Comparison of ENCODE assay signal across 19 cellular contexts in genomic region chr13:49302222-49302621, GRCh38. TPM values are rescaled to one million over a fixed set of nuclear protein-coding genes. Genes with fewer than 3 reads are reported as not detected.
DNase-seq lines count a peak whose midpoint lies in the region; ATAC-seq, FAIRE-seq and TF ChIP-seq lines count a peak whose summit lies in the region.
"Had no signal": no experiment of that assay in that cellular context is flagged by ENCODE, and none has a peak within 500 bp of the region (broad histone marks: within the 10 kb centered on the region; RNA-seq: fewer than 3 reads in every experiment).

No MANE protein-coding gene starts in this region.

- H4K91ac ChIP-seq in H1 (replicated peaks; ENCODE audit: insufficient read length, low read length): no peak overlapping the region

- no peak overlapping the region for H4K5ac ChIP-seq in H1 (ENCODE audit: insufficient read length, low read depth, low read length)

- H3K4me1 Mint-ChIP-seq in activated CD4-positive, alpha-beta T cell treated with anti-CD3 and anti-CD28 coated beads, Interleukin-2, amount 10 ng/mL, durations not matched to agents 7 days and 5 days: peaks cover 17% of the 10 kb centered on the region
- H3K4me1 Mint-ChIP-seq in activated CD4-positive, alpha-beta T cell treated with anti-CD3 and anti-CD28 coated beads for 36 hours: peaks cover 10% of the 10 kb centered on the region

- CTCF ChIA-PET in activated CD4-positive, alpha-beta T cell treated with anti-CD3 and anti-CD28 coated beads, Interleukin-2, amount 10 ng/mL, durations not matched to agents 7 days and 5 days (lab: Charles Lee): interaction anchor here (0.8 kb wide), 1 partner anchor 11 kb away, joined by 5 read pairs; no protein-coding TSS in a partner anchor
- CTCF ChIA-PET in activated CD4-positive, alpha-beta T cell treated with anti-CD3 and anti-CD28 coated beads for 36 hours (lab: Charles Lee): interaction anchor here (0.8 to 2.4 kb wide), 3 partner anchors 11 to 509 kb away, joined by 4 to 6 read pairs (median 4); no protein-coding TSS in a partner anchor
- CTCF ChIA-PET in H1 (lab: Charles Lee; ENCODE audit: partially characterized antibody): interaction anchor here (0.6 to 1.6 kb wide), 11 partner anchors 10 to 305 kb away, joined by 3 to 7 read pairs (median 3); no protein-coding TSS in a partner anchor

- H4K8ac ChIP-seq in H1 (ENCODE audit: extremely low read depth, insufficient read depth, low read length): no peak overlapping the region

- POLR2A ChIA-PET in activated CD4-positive, alpha-beta T cell treated with anti-CD3 and anti-CD28 coated beads, Interleukin-2, amount 10 ng/mL, durations not matched to agents 7 days and 5 days (lab: Charles Lee): no interaction called here
- POLR2A ChIA-PET in activated CD4-positive, alpha-beta T cell treated with anti-CD3 and anti-CD28 coated beads for 36 hours (lab: Charles Lee): no interaction called here
- POLR2A ChIA-PET in H1 (lab: Charles Lee; ENCODE audit: partially characterized antibody): no interaction called here

- no peak overlapping the region for H3K4me3 Mint-ChIP-seq in activated CD4-positive, alpha-beta T cell treated with anti-CD3 and anti-CD28 coated beads, Interleukin-2, amount 10 ng/mL, durations not matched to agents 7 days and 5 days
- no peak overlapping the region for H3K4me3 Mint-ChIP-seq in activated CD4-positive, alpha-beta T cell treated with anti-CD3 and anti-CD28 coated beads for 36 hours

- H2AFZ ChIP-seq in Karpas-422 (ENCODE audit: low read length) (no peak overlapping the region), H1 (ENCODE audit: low read length) (0 out of 2 replicates have a peak overlapping the region, but pooled peaks have one; percentile 42)

- H3K18ac ChIP-seq in H1 (ENCODE audit: extremely low read depth, low read length): no peak overlapping the region

- no peak overlapping the region; the same call in 1 of the 2 replicates for H3K4me3 ChIP-seq in Karpas-422 (ENCODE audit: low read length)
- H3K4me3 ChIP-seq in H1 (ENCODE audit: extremely low read depth in 1 of 4, insufficient read depth in 2 of 4, low read depth in 3 of 4, low read length in 4 of 4): no peak overlapping the region
- H3K4me3 ChIP-seq: body of pancreas had no signal

- H3K4me2 ChIP-seq in Karpas-422 (ENCODE audit: low read depth, low read length, poor library complexity, severe bottlenecking) (peak overlapping the region; percentile 31), H1 (ENCODE audit: insufficient read depth in 1 of 2, low read depth in 2 of 2, low read length in 2 of 2) (no peak overlapping the region)

- H2AK5ac ChIP-seq in H1 (ENCODE audit: low read depth, low read length): no peak overlapping the region

- H3K79me2 ChIP-seq in Karpas-422 (ENCODE audit: low read length) (no peaks in the 10 kb centered on the region), H1 (ENCODE audit: control insufficient read depth in 1 of 2, insufficient read depth in 2 of 2, low read length in 2 of 2) (no peaks in the 10 kb centered on the region)

- H3K4me1 ChIP-seq in Karpas-422 (ENCODE audit: low read length): peaks cover 67% of the 10 kb centered on the region
- peaks cover 0 to 3% (median 0%) of the 10 kb centered on the region in 4 experiments; a peak in 2 of 7 replicates for H3K4me1 ChIP-seq in H1 (replicated peaks in 1 of 4; ENCODE audit: control insufficient read depth in 3 of 4, insufficient read depth in 4 of 4, low read length in 3 of 4)

- intact Hi-C loops in activated CD4-positive, alpha-beta T cell treated with anti-CD3 and anti-CD28 coated beads for 36 hours (cut with DNase I, micrococcal nuclease): loop anchor here in 1 of 2 experiments (5.0 kb wide), 1 partner anchor 140 kb away; the partner anchor contains the start of genes CAB39L and SETDB2
- intact Hi-C loops in head of caudate nucleus (cut with DNase I): loop anchor here (5.0 to 10.0 kb wide), 2 partner anchors 213 to 305 kb away; no protein-coding TSS in a partner anchor

- no peak overlapping the region for H3K4ac ChIP-seq in H1 (replicated peaks; ENCODE audit: insufficient read length, low read depth, low read length)

- no peaks in the 10 kb centered on the region for H3K23me2 ChIP-seq in H1 (ENCODE audit: low read depth, low read length)

- H3K9me3 ChIP-seq in Karpas-422 (ENCODE audit: low read length): no peaks in the 10 kb centered on the region
- H3K9me3 ChIP-seq in H1 (ENCODE audit: insufficient read depth in 2 of 2, low read depth in 1 of 2, low read length in 1 of 2): no peaks in the 10 kb centered on the region
- H3K9me3 ChIP-seq: body of pancreas had no signal

- H2BK5ac ChIP-seq in H1 (ENCODE audit: low read depth, low read length): no peak overlapping the region

- peaks cover under 1% of the 10 kb centered on the region; the same call in 1 of the 2 replicates for H3K36me3 ChIP-seq in Karpas-422 (ENCODE audit: insufficient read depth, low read length)
- H3K36me3 ChIP-seq in H1 (ENCODE audit: control insufficient read depth in 2 of 4, insufficient read depth in 4 of 4, low read length in 3 of 4): no peaks in the 10 kb centered on the region

- no peak for FAIRE-seq in H1 (lab: Jason Lieb, UNC)
- FAIRE-seq: frontal cortex, RCC 7860 had no signal

- H3K79me1 ChIP-seq in H1 (ENCODE audit: low read depth, low read length): no peaks in the 10 kb centered on the region

- no peaks in the 10 kb centered on the region for H3K9me3 Mint-ChIP-seq in activated CD4-positive, alpha-beta T cell treated with anti-CD3 and anti-CD28 coated beads, Interleukin-2, amount 10 ng/mL, durations not matched to agents 7 days and 5 days
- no peaks in the 10 kb centered on the region for H3K9me3 Mint-ChIP-seq in activated CD4-positive, alpha-beta T cell treated with anti-CD3 and anti-CD28 coated beads for 36 hours (ENCODE audit: low read depth)

- no peak overlapping the region for H2BK20ac ChIP-seq in H1 (ENCODE audit: low read length)

- peak overlapping the region; percentile 26 for H3K27ac Mint-ChIP-seq in activated CD4-positive, alpha-beta T cell treated with anti-CD3 and anti-CD28 coated beads, Interleukin-2, amount 10 ng/mL, durations not matched to agents 7 days and 5 days
- H3K27ac Mint-ChIP-seq in activated CD4-positive, alpha-beta T cell treated with anti-CD3 and anti-CD28 coated beads for 36 hours: no peak overlapping the region

- TF ChIP-seq CTCF in H1 (IDR thresholded peaks at IDR 0.05; ENCODE audit: control extremely low read depth in 1 of 3, insufficient read depth in 1 of 3, low read depth in 1 of 3, low read length in 3 of 3): no peak

- no peak overlapping the region for H3K23ac ChIP-seq in H1 (ENCODE audit: insufficient read length)

- TF ChIP-seq POLR2A in H1 (IDR thresholded peaks at IDR 0.05; ENCODE audit: control extremely low read depth in 1 of 2, low read depth in 2 of 2, low read length in 2 of 2): no peak

- H3K56ac ChIP-seq in H1 (replicated peaks; ENCODE audit: insufficient read length, low read depth, low read length): no peak overlapping the region

- peak overlapping the region; percentile 82 for H3K27ac ChIP-seq in Karpas-422 (ENCODE audit: low read length)
- H3K27ac ChIP-seq in H1 (ENCODE audit: low read depth, low read length): no peak overlapping the region
- peak overlapping the region; percentile 86 for H3K27ac ChIP-seq in substantia nigra (ENCODE audit: low read depth, low read length, poor library complexity, severe bottlenecking)

- H2BK120ac ChIP-seq in H1 (replicated peaks; ENCODE audit: low read depth, low read length): no peak overlapping the region

- 83% methylated on average over 7 of the region's 7 CpGs; no CpG with 5 or more reads in 1 of the 2 experiments for WGBS in H1 (ENCODE audit: extremely low coverage in 1 of 2, insufficient coverage in 1 of 2, insufficient read length in 1 of 2, insufficient replicate concordance in 2 of 2, low coverage in 1 of 2, low lambda C conversion rate in 2 of 2, missing lambda C conversion rate in 1 of 2), 2 experiments

- H4K20me1 ChIP-seq in Karpas-422 (ENCODE audit: insufficient read depth, low read depth, low read length): no peaks in the 10 kb centered on the region
- H4K20me1 ChIP-seq in H1 (replicated peaks in 1 of 2; ENCODE audit: control insufficient read depth in 1 of 2, insufficient read depth in 2 of 2, low read length in 2 of 2): no peaks in the 10 kb centered on the region

- no peak overlapping the region; the same call in 1 of the 2 replicates for H2BK15ac ChIP-seq in H1 (ENCODE audit: low read length)

- H3K9ac ChIP-seq in Karpas-422 (ENCODE audit: low read length): peak overlapping the region; percentile 54
- no peak overlapping the region for H3K9ac ChIP-seq in H1 (replicated peaks in 1 of 4; ENCODE audit: extremely low read depth in 1 of 4, low read depth in 3 of 4, low read length in 3 of 4)

- no peaks in the 10 kb centered on the region for H3K36me3 Mint-ChIP-seq in activated CD4-positive, alpha-beta T cell treated with anti-CD3 and anti-CD28 coated beads, Interleukin-2, amount 10 ng/mL, durations not matched to agents 7 days and 5 days (ENCODE audit: low read depth)
- no peaks in the 10 kb centered on the region for H3K36me3 Mint-ChIP-seq in activated CD4-positive, alpha-beta T cell treated with anti-CD3 and anti-CD28 coated beads for 36 hours (ENCODE audit: low read depth)

- no peak for TF ChIP-seq EP300 in H1 (IDR thresholded peaks at IDR 0.05; ENCODE audit: borderline replicate concordance in 1 of 2, low read depth in 2 of 2, low read length in 2 of 2)

- no peak for ATAC-seq in activated CD4-positive, alpha-beta T cell treated with anti-CD3 and anti-CD28 coated beads for 36 hours
- no peak for ATAC-seq in HG03442 (IDR thresholded peaks at IDR 0.05; ENCODE audit: unreplicated experiment)
- ATAC-seq: body of pancreas had no signal

- no peak for TF ChIP-seq RAD21 in H1 (IDR thresholded peaks at IDR 0.05 in 1 of 2, conservative IDR thresholded peaks at IDR 0.05 in 1 of 2; ENCODE audit: low read depth in 2 of 2, low read length in 2 of 2)

- no peak for DNase-seq in activated CD4-positive, alpha-beta T cell treated with anti-CD3 and anti-CD28 coated beads, Interleukin-2, amount 10 ng/mL, durations not matched to agents 7 days and 5 days
- no peak for DNase-seq in activated CD4-positive, alpha-beta T cell treated with anti-CD3 and anti-CD28 coated beads for 36 hours
- DNase-seq in Karpas-422 (no peak), H1 (ENCODE audit: low read depth in 1 of 2, low spot score in 2 of 2) (no peak), substantia nigra (lab: John Stamatoyannopoulos, UW) (no peak), head of caudate nucleus (no peak), NCI-H2171 treated with DMSO at 0.1 percent for 48 hours (lab: John Stamatoyannopoulos, UW) (no peak)
- DNase-seq: activated naive CD4-positive, alpha-beta T cell treated with anti-CD3 and anti-CD28 coated beads, Interleukin-2, amount 50 U/mL, for 16 hours; activated T-cell treated with anti-CD3 and anti-CD28 coated beads for 4 hours; C1 segment of cervical spinal cord; dermis blood vessel endothelial cell; NCI-H1417 treated with DMSO at 0.1 percent for 48 hours; NCI-H82; posterior cingulate gyrus; stimulated activated CD4-positive, alpha-beta T cell treated with anti-CD3 and anti-CD28 coated beads, Interleukin-2, amount 100 ng/mL, for 48 hours had no signal

- H3K27me3 ChIP-seq in Karpas-422 (ENCODE audit: low read length): no peaks in the 10 kb centered on the region
- H3K27me3 ChIP-seq in H1 (replicated peaks in 1 of 4; ENCODE audit: control insufficient read depth in 3 of 4, extremely low read depth in 1 of 4, insufficient read depth in 3 of 4, low read length in 3 of 4): peaks cover 0 to 2% (median 0%) of the 10 kb centered on the region in 4 experiments; a peak in 1 of 7 replicates
- H3K27me3 ChIP-seq: body of pancreas had no signal

- no peak overlapping the region for H2BK12ac ChIP-seq in H1 (ENCODE audit: low read depth, low read length)

- no peaks in the 10 kb centered on the region for H3K27me3 Mint-ChIP-seq in activated CD4-positive, alpha-beta T cell treated with anti-CD3 and anti-CD28 coated beads, Interleukin-2, amount 10 ng/mL, durations not matched to agents 7 days and 5 days
- no peaks in the 10 kb centered on the region for H3K27me3 Mint-ChIP-seq in activated CD4-positive, alpha-beta T cell treated with anti-CD3 and anti-CD28 coated beads for 36 hours

- H3K9me2 ChIP-seq in Karpas-422 (replicated peaks; ENCODE audit: insufficient read depth, low read length): no peaks in the 10 kb centered on the region

- no peak overlapping the region for H3K14ac ChIP-seq in H1 (ENCODE audit: insufficient read length)

RNA-seq across cellular contexts. Expression of gene CDADC1, which starts 54.5 kb away (rescaled TPM):
- total RNA-seq in activated CD4-positive, alpha-beta T cell treated with anti-CD3 and anti-CD28 coated beads, Interleukin-2, amount 10 ng/mL, durations not matched to agents 7 days and 5 days: 10 to 100 TPM in 1 of 2 experiments, 1 to 10 TPM in 1; 9.6 to 10.5 TPM
- 1 to 10 TPM; 8.5 to 9.7 TPM for total RNA-seq in activated CD4-positive, alpha-beta T cell treated with anti-CD3 and anti-CD28 coated beads for 36 hours
- total RNA-seq in Karpas-422 (2014; rRNA removed; shearing (Covaris generic); ENCODE audit: low replicate concordance): 4.7 and 19.3 TPM in 2 replicates
- 2.7 and 6.5 TPM in 2 replicates for total RNA-seq in H1 (2021; fragmentation: NEBNext Ultra II Directional; extraction: Animal tissue kit (Norgen Biotek cat#: 25700))
- polyA plus RNA-seq in H1 (2011; rRNA removed): 0.98 and 1.3 TPM in 2 replicates
- polyA plus RNA-seq in H1 (2011; cell fraction: cytosol; rRNA removed): 2.1 TPM
- 2.2 TPM for polyA plus RNA-seq in H1 (2011; cell fraction: nucleus; rRNA removed)
- polyA plus RNA-seq in H1 (2012, experiment 1 of 2): 2.8 to 6.3 TPM (median 3.3 TPM) in 4 replicates
- 7.4 TPM for polyA plus RNA-seq in H1 (2012, experiment 2 of 2)
- 4.0 TPM for polyA plus RNA-seq in H1 (2013, experiment 1 of 2)
- 3.5 TPM for polyA plus RNA-seq in H1 (2013, experiment 2 of 2)
- polyA minus RNA-seq in H1 (2011; rRNA and poly(A)+ RNA removed): 0.93 and 1.7 TPM in 2 replicates
- 1.8 TPM for polyA minus RNA-seq in H1 (2011; cell fraction: cytosol; rRNA and poly(A)+ RNA removed)
- 3.1 TPM for polyA minus RNA-seq in H1 (2011; cell fraction: nucleus; rRNA and poly(A)+ RNA removed)
